In the genomic region with DNA sequence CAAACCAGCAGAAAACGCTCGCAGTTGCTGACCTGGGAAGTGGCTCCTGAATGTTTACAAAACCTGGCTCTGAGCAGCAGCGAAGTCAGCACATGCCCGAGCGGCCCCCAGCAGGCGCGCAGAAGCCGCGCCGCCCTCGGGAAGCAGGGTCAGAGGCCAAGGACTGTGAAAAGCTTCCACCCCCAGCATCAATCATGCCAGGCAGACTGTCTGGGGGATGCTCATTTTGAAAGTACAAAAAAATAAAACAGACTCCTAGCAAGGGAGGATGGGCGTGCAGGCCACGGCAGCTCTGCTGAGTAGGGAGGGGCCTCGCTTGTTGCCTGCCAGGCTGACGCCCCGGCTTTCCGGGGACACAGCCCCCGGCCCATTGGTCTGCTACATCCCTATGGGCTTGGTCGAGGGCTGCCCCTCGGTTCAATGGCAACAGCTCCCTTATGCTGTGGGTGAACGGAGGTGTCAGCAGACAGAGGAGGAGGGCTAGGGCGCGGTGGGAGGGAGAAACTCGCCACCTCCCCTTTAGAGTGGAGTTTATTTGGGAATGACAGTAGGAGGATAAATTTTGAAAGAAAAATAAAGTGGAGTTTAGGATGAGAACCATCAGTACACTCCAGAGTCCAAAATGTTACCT, we compare ENCODE assay signal across 1 cellular context.
TF ChIP-seq lines count a peak whose summit lies in the region.

No MANE protein-coding gene starts in this region.

TF ChIP-seq in HepG2, 621 proteins besides CTCF, POLR2A, EP300 and RAD21 (continued from another document and continues in another):
- TF ChIP-seq, protein P1, sequence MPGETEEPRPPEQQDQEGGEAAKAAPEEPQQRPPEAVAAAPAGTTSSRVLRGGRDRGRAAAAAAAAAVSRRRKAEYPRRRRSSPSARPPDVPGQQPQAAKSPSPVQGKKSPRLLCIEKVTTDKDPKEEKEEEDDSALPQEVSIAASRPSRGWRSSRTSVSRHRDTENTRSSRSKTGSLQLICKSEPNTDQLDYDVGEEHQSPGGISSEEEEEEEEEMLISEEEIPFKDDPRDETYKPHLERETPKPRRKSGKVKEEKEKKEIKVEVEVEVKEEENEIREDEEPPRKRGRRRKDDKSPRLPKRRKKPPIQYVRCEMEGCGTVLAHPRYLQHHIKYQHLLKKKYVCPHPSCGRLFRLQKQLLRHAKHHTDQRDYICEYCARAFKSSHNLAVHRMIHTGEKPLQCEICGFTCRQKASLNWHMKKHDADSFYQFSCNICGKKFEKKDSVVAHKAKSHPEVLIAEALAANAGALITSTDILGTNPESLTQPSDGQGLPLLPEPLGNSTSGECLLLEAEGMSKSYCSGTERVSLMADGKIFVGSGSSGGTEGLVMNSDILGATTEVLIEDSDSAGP (CRISPR knock-in tag; IDR thresholded peaks at IDR 0.05; ENCODE audit: borderline replicate concordance), result peak; percentile 74
- TF ChIP-seq ZNF205 (CRISPR knock-in tag; IDR thresholded peaks at IDR 0.05) (peak; percentile 63; the same call in 1 of the 2 replicates), GFI1 (CRISPR knock-in tag; IDR thresholded peaks at IDR 0.05; ENCODE audit: borderline replicate concordance) (peak; percentile 87), TOPORS (CRISPR knock-in tag; IDR thresholded peaks at IDR 0.05) (peak; percentile 71; the same call in 1 of the 2 replicates), HMG20B (CRISPR knock-in tag; conservative IDR thresholded peaks at IDR 0.05) (peak; percentile 86), ZNF672 (CRISPR knock-in tag; IDR thresholded peaks at IDR 0.05) (no peak), GABPA (IDR thresholded peaks at IDR 0.05; ENCODE audit: low read depth, low read length) (no peak), GABPA (CRISPR knock-in tag; IDR thresholded peaks at IDR 0.05; ENCODE audit: low read depth) (peak; percentile 36; the same call in 1 of the 2 replicates), SYNCRIP (IDR thresholded peaks at IDR 0.05; ENCODE audit: insufficient read depth, low read depth, low read length) (no peak), FOXK1 (CRISPR knock-in tag; IDR thresholded peaks at IDR 0.05; ENCODE audit: borderline replicate concordance, low read depth) (peak; percentile 76; the same call in 1 of the 2 replicates), RXRB (CRISPR knock-in tag; IDR thresholded peaks at IDR 0.05; ENCODE audit: borderline replicate concordance) (peak; percentile 87), JDP2 (CRISPR knock-in tag; IDR thresholded peaks at IDR 0.05; ENCODE audit: borderline replicate concordance) (no peak; the same call in 1 of the 2 replicates), TBL1XR1 (IDR thresholded peaks at IDR 0.05; ENCODE audit: borderline replicate concordance, low read length, partially characterized antibody) (no peak), ZBTB3 (CRISPR knock-in tag; IDR thresholded peaks at IDR 0.05; ENCODE audit: borderline replicate concordance, low read depth) (peak; percentile 89; the same call in 1 of the 2 replicates), THAP11 (CRISPR knock-in tag; IDR thresholded peaks at IDR 0.05) (peak; percentile 67; the same call in 1 of the 2 replicates)
- TF ChIP-seq, protein P2, sequence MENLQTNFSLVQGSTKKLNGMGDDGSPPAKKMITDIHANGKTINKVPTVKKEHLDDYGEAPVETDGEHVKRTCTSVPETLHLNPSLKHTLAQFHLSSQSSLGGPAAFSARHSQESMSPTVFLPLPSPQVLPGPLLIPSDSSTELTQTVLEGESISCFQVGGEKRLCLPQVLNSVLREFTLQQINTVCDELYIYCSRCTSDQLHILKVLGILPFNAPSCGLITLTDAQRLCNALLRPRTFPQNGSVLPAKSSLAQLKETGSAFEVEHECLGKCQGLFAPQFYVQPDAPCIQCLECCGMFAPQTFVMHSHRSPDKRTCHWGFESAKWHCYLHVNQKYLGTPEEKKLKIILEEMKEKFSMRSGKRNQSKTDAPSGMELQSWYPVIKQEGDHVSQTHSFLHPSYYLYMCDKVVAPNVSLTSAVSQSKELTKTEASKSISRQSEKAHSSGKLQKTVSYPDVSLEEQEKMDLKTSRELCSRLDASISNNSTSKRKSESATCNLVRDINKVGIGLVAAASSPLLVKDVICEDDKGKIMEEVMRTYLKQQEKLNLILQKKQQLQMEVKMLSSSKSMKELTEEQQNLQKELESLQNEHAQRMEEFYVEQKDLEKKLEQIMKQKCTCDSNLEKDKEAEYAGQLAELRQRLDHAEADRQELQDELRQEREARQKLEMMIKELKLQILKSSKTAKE (CRISPR knock-in tag; IDR thresholded peaks at IDR 0.05; ENCODE audit: borderline replicate concordance), result peak; percentile 64; the same call in 1 of the 2 replicates
- TF ChIP-seq, protein P3, sequence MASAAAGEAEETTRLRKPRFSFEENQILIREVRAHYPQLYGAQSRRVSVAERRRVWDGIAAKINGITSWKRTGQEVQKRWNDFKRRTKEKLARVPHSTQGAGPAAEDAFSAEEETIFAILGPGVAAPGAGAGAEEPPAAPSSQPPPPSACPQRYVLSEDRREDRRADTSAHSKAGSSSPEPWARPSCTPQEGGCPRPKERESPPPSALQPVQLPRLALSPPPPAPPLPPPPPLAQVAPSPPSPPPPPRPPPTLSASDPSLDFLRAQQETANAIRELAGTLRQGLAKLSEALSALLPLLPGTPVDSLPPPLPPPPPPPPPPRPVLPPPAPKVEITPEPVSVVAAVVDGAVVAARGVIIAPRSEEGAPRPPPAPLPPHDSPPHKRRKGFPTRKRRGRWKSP (CRISPR knock-in tag; IDR thresholded peaks at IDR 0.05), result peak; percentile 93
- TF ChIP-seq, protein P4, sequence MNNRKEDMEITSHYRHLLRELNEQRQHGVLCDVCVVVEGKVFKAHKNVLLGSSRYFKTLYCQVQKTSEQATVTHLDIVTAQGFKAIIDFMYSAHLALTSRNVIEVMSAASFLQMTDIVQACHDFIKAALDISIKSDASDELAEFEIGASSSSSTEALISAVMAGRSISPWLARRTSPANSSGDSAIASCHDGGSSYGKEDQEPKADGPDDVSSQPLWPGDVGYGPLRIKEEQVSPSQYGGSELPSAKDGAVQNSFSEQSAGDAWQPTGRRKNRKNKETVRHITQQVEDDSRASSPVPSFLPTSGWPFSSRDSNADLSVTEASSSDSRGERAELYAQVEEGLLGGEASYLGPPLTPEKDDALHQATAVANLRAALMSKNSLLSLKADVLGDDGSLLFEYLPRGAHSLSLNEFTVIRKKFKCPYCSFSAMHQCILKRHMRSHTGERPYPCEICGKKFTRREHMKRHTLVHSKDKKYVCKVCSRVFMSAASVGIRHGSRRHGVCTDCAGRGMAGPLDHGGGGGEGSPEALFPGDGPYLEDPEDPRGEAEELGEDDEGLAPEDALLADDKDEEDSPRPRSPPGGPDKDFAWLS (CRISPR knock-in tag; IDR thresholded peaks at IDR 0.05; ENCODE audit: borderline replicate concordance), result no peak
- TF ChIP-seq, protein P5, sequence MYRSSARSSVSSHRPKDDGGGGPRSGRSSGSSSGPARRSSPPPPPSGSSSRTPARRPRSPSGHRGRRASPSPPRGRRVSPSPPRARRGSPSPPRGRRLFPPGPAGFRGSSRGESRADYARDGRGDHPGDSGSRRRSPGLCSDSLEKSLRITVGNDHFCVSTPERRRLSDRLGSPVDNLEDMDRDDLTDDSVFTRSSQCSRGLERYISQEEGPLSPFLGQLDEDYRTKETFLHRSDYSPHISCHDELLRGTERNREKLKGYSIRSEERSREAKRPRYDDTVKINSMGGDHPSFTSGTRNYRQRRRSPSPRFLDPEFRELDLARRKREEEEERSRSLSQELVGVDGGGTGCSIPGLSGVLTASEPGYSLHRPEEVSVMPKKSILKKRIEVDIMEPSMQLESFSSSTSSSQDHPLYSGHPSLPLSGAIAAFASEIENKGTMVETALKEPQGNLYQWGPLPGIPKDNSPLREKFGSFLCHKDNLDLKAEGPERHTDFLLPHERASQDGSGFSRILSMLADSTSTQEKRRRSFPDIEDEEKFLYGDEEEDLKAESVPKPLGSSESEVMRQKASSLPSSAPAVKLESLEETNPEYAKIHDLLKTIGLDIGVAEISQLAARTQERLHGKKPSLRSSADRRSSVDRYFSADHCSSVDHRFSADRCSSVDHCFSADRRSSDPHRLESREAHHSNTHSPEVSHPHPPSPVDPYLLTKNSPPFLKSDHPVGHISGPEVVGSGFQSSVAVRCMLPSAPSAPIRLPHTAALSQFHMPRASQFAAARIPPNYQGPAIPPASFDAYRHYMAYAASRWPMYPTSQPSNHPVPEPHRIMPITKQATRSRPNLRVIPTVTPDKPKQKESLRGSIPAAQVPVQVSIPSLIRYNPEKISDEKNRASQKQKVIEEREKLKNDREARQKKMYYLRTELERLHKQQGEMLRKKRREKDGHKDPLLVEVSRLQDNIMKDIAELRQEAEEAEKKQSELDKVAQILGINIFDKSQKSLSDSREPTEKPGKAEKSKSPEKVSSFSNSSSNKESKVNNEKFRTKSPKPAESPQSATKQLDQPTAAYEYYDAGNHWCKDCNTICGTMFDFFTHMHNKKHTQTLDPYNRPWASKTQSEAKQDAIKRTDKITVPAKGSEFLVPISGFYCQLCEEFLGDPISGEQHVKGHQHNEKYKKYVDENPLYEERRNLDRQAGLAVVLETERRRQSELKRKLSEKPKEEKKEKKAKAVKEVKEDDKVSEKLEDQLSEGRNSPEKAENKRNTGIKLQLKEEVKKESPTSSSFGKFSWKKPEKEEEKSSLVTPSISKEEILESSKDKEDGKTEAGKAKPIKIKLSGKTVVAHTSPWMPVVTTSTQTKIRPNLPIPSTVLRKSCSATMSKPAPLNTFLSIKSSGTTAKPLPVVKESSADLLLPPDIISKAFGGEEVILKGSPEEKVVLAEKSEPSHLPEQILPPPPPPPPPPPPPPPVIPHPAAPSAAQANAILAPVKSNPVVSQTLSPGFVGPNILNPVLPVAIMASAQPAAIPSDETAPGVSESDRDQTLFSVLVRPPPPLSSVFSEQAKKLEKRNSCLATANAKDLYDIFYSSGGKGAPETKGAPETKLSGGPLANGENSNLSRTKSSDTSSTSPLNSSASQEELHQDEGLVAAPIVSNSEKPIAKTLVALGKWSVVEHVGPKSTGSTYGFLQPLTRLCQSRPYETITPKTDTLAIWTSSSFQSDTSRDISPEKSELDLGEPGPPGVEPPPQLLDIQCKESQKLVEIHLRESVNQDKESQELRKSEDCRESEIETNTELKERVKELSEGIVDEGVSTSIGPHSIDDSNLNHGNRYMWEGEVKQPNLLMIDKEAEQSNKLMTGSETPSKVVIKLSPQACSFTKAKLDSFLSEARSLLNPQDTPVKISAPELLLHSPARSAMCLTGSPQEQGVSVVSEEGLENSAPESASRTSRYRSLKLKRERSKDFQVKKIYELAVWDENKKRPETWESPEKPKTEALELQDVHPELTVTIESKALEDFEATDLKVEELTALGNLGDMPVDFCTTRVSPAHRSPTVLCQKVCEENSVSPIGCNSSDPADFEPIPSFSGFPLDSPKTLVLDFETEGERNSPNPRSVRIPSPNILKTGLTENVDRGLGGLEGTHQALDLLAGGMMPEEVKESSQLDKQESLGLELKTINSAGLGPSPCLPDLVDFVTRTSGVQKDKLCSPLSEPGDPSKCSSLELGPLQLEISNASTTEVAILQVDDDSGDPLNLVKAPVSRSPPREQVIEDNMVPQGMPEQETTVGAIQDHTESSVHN (CRISPR knock-in tag; IDR thresholded peaks at IDR 0.05), result peak; percentile 88
- TF ChIP-seq, protein P6, sequence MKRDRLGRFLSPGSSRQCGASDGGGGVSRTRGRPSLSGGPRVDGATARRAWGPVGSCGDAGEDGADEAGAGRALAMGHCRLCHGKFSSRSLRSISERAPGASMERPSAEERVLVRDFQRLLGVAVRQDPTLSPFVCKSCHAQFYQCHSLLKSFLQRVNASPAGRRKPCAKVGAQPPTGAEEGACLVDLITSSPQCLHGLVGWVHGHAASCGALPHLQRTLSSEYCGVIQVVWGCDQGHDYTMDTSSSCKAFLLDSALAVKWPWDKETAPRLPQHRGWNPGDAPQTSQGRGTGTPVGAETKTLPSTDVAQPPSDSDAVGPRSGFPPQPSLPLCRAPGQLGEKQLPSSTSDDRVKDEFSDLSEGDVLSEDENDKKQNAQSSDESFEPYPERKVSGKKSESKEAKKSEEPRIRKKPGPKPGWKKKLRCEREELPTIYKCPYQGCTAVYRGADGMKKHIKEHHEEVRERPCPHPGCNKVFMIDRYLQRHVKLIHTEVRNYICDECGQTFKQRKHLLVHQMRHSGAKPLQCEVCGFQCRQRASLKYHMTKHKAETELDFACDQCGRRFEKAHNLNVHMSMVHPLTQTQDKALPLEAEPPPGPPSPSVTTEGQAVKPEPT (CRISPR knock-in tag; IDR thresholded peaks at IDR 0.05; ENCODE audit: low read depth), result peak; percentile 97; the same call in 1 of the 2 replicates
- TF ChIP-seq, protein P7, sequence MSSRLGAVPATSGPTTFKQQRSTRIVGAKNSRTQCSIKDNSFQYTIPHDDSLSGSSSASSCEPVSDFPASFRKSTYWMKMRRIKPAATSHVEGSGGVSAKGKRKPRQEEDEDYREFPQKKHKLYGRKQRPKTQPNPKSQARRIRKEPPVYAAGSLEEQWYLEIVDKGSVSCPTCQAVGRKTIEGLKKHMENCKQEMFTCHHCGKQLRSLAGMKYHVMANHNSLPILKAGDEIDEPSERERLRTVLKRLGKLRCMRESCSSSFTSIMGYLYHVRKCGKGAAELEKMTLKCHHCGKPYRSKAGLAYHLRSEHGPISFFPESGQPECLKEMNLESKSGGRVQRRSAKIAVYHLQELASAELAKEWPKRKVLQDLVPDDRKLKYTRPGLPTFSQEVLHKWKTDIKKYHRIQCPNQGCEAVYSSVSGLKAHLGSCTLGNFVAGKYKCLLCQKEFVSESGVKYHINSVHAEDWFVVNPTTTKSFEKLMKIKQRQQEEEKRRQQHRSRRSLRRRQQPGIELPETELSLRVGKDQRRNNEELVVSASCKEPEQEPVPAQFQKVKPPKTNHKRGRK (CRISPR knock-in tag; IDR thresholded peaks at IDR 0.05), result no peak
- TF ChIP-seq, protein P8, sequence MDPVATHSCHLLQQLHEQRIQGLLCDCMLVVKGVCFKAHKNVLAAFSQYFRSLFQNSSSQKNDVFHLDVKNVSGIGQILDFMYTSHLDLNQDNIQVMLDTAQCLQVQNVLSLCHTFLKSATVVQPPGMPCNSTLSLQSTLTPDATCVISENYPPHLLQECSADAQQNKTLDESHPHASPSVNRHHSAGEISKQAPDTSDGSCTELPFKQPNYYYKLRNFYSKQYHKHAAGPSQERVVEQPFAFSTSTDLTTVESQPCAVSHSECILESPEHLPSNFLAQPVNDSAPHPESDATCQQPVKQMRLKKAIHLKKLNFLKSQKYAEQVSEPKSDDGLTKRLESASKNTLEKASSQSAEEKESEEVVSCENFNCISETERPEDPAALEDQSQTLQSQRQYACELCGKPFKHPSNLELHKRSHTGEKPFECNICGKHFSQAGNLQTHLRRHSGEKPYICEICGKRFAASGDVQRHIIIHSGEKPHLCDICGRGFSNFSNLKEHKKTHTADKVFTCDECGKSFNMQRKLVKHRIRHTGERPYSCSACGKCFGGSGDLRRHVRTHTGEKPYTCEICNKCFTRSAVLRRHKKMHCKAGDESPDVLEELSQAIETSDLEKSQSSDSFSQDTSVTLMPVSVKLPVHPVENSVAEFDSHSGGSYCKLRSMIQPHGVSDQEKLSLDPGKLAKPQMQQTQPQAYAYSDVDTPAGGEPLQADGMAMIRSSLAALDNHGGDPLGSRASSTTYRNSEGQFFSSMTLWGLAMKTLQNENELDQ (CRISPR knock-in tag; IDR thresholded peaks at IDR 0.05; ENCODE audit: borderline replicate concordance), result no peak
- TF ChIP-seq, protein P9, sequence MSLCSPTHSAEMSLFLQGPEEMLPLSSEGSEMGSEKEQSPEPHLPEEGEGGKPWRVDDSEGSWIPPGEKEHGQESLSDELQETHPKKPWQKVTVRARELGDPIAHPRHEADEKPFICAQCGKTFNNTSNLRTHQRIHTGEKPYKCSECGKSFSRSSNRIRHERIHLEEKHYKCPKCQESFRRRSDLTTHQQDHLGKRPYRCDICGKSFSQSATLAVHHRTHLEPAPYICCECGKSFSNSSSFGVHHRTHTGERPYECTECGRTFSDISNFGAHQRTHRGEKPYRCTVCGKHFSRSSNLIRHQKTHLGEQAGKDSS (CRISPR knock-in tag; IDR thresholded peaks at IDR 0.05; ENCODE audit: borderline replicate concordance, low read depth), result peak; percentile 98; the same call in 1 of the 2 replicates
- TF ChIP-seq, protein P10, sequence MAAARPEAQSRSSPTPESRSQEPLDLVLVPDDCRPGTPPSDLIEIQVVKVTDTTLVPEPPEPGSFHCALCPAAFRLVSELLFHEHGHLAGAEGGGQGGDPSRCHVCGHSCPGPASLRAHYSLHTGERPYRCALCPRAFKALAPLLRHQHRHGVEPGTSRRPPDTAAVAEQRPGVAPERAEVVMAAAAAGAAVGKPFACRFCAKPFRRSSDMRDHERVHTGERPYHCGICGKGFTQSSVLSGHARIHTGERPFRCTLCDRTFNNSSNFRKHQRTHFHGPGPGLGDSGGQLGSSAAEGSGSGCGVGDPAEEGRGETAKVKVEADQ (CRISPR knock-in tag; IDR thresholded peaks at IDR 0.05; ENCODE audit: borderline replicate concordance), result peak; percentile 70; the same call in 1 of the 2 replicates
